In the genomic region with DNA sequence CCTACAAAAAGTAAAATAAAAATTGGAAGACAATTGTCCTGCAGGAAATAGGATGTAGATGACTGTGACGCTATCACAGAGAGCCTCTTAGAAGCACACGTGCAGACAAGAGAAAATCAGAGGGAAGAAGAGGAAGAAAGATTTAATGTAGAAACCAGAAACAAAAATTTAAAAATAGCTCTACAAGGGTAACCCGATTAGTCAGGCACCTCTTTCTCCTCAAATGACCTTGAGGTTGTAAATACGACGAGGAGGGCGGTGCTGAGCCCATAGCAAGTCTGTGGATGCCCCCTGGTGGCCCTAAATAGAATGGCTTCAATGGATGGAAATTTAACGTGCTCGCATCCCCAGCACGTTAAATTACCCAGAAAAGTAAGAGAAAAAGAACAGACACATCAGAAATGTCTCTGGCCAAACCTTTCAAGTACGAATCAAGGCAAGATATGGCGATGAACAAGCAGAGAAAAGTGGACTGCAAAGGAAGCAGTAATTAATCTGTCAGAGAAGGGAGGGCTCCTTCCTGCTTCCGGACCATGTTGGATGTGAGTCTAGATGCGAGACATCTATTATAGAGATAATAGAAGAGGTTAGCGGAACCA, we compare ENCODE assay signal across 8 cellular contexts. TPM values are rescaled to one million over a fixed set of nuclear protein-coding genes. Genes with fewer than 3 reads are reported as not detected.
DNase-seq lines count a peak whose midpoint lies in the region; ATAC-seq, FAIRE-seq and TF ChIP-seq lines count a peak whose summit lies in the region.

No MANE protein-coding gene starts in this region.

- TF ChIP-seq CTCF in GM10248 (IDR thresholded peaks at IDR 0.05; ENCODE audit: control extremely low read depth, extremely low read depth, low read depth, missing control alignments) (peak; percentile 79), brain (conservative IDR thresholded peaks at IDR 0.05) (peak; percentile 89 to 91)

- POLR2A ChIA-PET in GM10248 (lab: Yijun Ruan, JAX) = no interaction called here

- DNase-seq in GM10248 (ENCODE audit: extremely low spot score) = peak; percentile 85
- peak; percentile 27 for DNase-seq in NCI-H2081 treated with DMSO at 0.1 percent for 48 hours (lab: John Stamatoyannopoulos, UW)
- no peak for DNase-seq in ecto neural progenitor cell (ENCODE audit: low spot score)

- H3K36me3 ChIP-seq in iPS-15b (ENCODE audit: control insufficient read depth, insufficient read depth, low read length) (no peaks in the 10 kb centered on the region), skeletal muscle satellite cell (ENCODE audit: insufficient read depth, low read length) (no peaks in the 10 kb centered on the region)

- H3K4me1 ChIP-seq in iPS-15b (ENCODE audit: control insufficient read depth, insufficient read depth, low read length) (peaks cover 7% of the 10 kb centered on the region), skeletal muscle satellite cell (ENCODE audit: control insufficient read depth, insufficient read depth, low read length) (peaks cover 16% of the 10 kb centered on the region)

- CTCF ChIA-PET in GM10248 (lab: Yijun Ruan, JAX) = interaction anchor here (0.7 to 7.0 kb wide), 44 partner anchors 8 to 484 kb away, joined by 3 to 84 read pairs (median 5); a partner anchor contains a TSS

- peaks cover 9% of the 10 kb centered on the region for H3K4me1 Mint-ChIP-seq in brain

- H3K4me3 ChIP-seq in iPS-15b (ENCODE audit: low read depth, low read length) = no peak overlapping the region
- H3K4me3 ChIP-seq in skeletal muscle satellite cell (ENCODE audit: low read length) = peak overlapping the region; percentile 56

- H3K9me3 ChIP-seq in iPS-15b (ENCODE audit: control insufficient read depth, insufficient read depth, low read length) (no peaks in the 10 kb centered on the region), skeletal muscle satellite cell (replicated peaks; ENCODE audit: low read length) (no peaks in the 10 kb centered on the region)

- H3K9me3 Mint-ChIP-seq in brain = no peaks in the 10 kb centered on the region

- H3K27me3 ChIP-seq in iPS-15b (ENCODE audit: control insufficient read depth, insufficient read depth, low read length) = no peaks in the 10 kb centered on the region
- H3K27me3 ChIP-seq in skeletal muscle satellite cell (ENCODE audit: control insufficient read depth, insufficient read depth, low read length) = no peaks in the 10 kb centered on the region

- H3K27me3 Mint-ChIP-seq in brain = peaks cover 17% of the 10 kb centered on the region

- H3K4me2 ChIP-seq in skeletal muscle satellite cell (ENCODE audit: low read length) = peak overlapping the region; percentile 76

- H3K4me3 Mint-ChIP-seq in brain = peak overlapping the region; percentile 7 to 50 (median 37)

- peak overlapping the region; percentile 18 for H3K9ac ChIP-seq in iPS-15b (ENCODE audit: low read depth, low read length)
- peak overlapping the region; percentile 61 for H3K9ac ChIP-seq in skeletal muscle satellite cell (ENCODE audit: low read depth, low read length)

- ATAC-seq in HG02885 (IDR thresholded peaks at IDR 0.05; ENCODE audit: poor library complexity, unreplicated experiment) = peak; percentile 79

- FAIRE-seq in TTC549 (lab: Jason Lieb, UNC) = peak; percentile 83

- H3K27ac Mint-ChIP-seq in brain = peak overlapping the region; percentile 17 to 87 (median 43)

- no peaks in the 10 kb centered on the region for H3K36me3 Mint-ChIP-seq in brain

RNA-seq across cellular contexts. Expression of a gene that starts 4.2 kb away (rescaled TPM):
- polyA plus RNA-seq in brain (ENCODE audit: insufficient read depth, low read depth, low replicate concordance) = 2.0 TPM
- under 0.01 and 0.22 TPM in 2 replicates for total RNA-seq in skeletal muscle satellite cell (2012; rRNA removed)

RNA-seq across cellular contexts. Expression of a gene that starts 19.3 kb away (rescaled TPM):
- 40.8 TPM for polyA plus RNA-seq in brain (ENCODE audit: insufficient read depth, low read depth, low replicate concordance)
- 28.9 and 30.4 TPM in 2 replicates for total RNA-seq in skeletal muscle satellite cell (2012; rRNA removed)

RNA-seq across cellular contexts. Expression of a gene that starts 55.3 kb away (rescaled TPM):
- 17.9 TPM for polyA plus RNA-seq in brain (ENCODE audit: insufficient read depth, low read depth, low replicate concordance)
- 3.3 and 4.4 TPM in 2 replicates for total RNA-seq in skeletal muscle satellite cell (2012; rRNA removed)
